Comparison of ENCODE assay signal across 21 cellular contexts in the genomic region with DNA sequence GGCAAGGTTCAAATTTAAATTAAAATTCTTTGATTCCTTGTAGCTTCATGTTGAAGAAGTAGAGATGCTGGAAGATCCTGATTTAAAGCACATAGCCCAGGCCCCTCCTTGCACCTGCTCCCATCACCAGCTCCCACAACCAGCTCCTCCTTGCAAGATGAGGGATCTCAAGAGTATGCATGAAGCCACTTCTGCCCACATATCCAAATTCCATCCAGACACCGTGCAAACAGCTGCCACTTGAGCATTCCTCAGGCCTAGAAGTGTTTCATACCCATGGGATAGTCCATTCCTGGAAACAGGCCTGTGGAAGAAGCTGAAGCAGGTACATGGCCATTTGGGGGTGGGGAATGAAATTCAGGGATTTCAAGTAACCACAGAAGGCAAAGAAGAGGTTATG. TPM values are rescaled to one million over a fixed set of nuclear protein-coding genes. Genes with fewer than 3 reads are reported as not detected.
A peak's percentile ranks its signal among the peaks of the same experiment; 100 is the strongest.
DNase-seq lines count a peak whose midpoint lies in the region; ATAC-seq, FAIRE-seq and TF ChIP-seq lines count a peak whose summit lies in the region.
"Had no signal": no experiment of that assay in that cellular context is flagged by ENCODE, and none has a peak within 500 bp of the region (broad histone marks: within the 10 kb centered on the region; RNA-seq: fewer than 3 reads in every experiment).

No MANE protein-coding gene starts in this region.

- 72 to 80% (median 75%) methylated on average over 1 of the region's 1 CpG for whole genome bisulfite sequencing in stomach, 5 donors

- intact Hi-C loops in left lung (cut with DNase I) = no loop called here
- intact Hi-C loops in stomach (cut with DNase I; ENCODE audit: low total_unique reads) = no loop called here

- no peaks in the 10 kb centered on the region for H3K4me1 ChIP-seq in astrocyte (ENCODE audit: insufficient read depth, low read length)
- no peaks in the 10 kb centered on the region for H3K4me1 ChIP-seq in left lung
- peaks cover 0 to 14% (median 10%) of the 10 kb centered on the region in 4 donors for H3K4me1 ChIP-seq in stomach
- H3K4me1 ChIP-seq: HAP-1 had no signal

- H2AFZ ChIP-seq in astrocyte (ENCODE audit: low read depth, low read length) = no peak overlapping the region

- H3K36me3 ChIP-seq in astrocyte (ENCODE audit: insufficient read depth, low read length) (no peaks in the 10 kb centered on the region), left lung (no peaks in the 10 kb centered on the region), stomach (no peaks in the 10 kb centered on the region)
- H3K36me3 ChIP-seq: HAP-1 had no signal

- H3K4me3 Mint-ChIP-seq in astrocyte (ENCODE audit: unreplicated experiment) (no peak overlapping the region), immature natural killer cell (no peak overlapping the region), mesothelial cell of epicardium (no peak overlapping the region)
- H3K4me3 Mint-ChIP-seq: CD14-positive monocyte had no signal

- TF ChIP-seq POLR2A in stomach (IDR thresholded peaks at IDR 0.05) = no peak

- H3K27me3 ChIP-seq in astrocyte (ENCODE audit: insufficient read depth, low read length) (no peaks in the 10 kb centered on the region), left lung (no peaks in the 10 kb centered on the region), stomach (no peaks in the 10 kb centered on the region)

- H3K4me1 Mint-ChIP-seq in astrocyte (ENCODE audit: low read depth, unreplicated experiment) = no peaks in the 10 kb centered on the region
- H3K4me1 Mint-ChIP-seq in immature natural killer cell = no peaks in the 10 kb centered on the region
- peaks cover 6% of the 10 kb centered on the region for H3K4me1 Mint-ChIP-seq in mesothelial cell of epicardium

- ATAC-seq in left lung = peak; percentile 95
- no peak for ATAC-seq in HG03354 (IDR thresholded peaks at IDR 0.05; ENCODE audit: poor library complexity, severe bottlenecking, unreplicated experiment)

- TF ChIP-seq CTCF in astrocyte (IDR thresholded peaks at IDR 0.05; ENCODE audit: insufficient read depth, low read depth, low read length) = no peak
- TF ChIP-seq CTCF in left lung (IDR thresholded peaks at IDR 0.05) = no peak
- no peak for TF ChIP-seq CTCF in stomach (IDR thresholded peaks at IDR 0.05)
- no peak for TF ChIP-seq CTCF in mesothelial cell of epicardium (IDR thresholded peaks at IDR 0.05; ENCODE audit: unreplicated experiment)

- no peak overlapping the region for H3K9ac ChIP-seq in astrocyte (ENCODE audit: low read length)

- H3K27ac Mint-ChIP-seq in astrocyte (ENCODE audit: unreplicated experiment) (no peak overlapping the region), immature natural killer cell (no peak overlapping the region), mesothelial cell of epicardium (no peak overlapping the region)
- H3K27ac Mint-ChIP-seq: CD14-positive monocyte had no signal

- H3K27ac ChIP-seq in astrocyte (ENCODE audit: low read depth, low read length) (no peak overlapping the region), left lung (no peak overlapping the region), stomach (peak overlapping the region in 3 of 5 donors; percentile 19 to 54 (median 47))

- H3K36me3 Mint-ChIP-seq in astrocyte (ENCODE audit: low read depth, unreplicated experiment) (no peaks in the 10 kb centered on the region), immature natural killer cell (no peaks in the 10 kb centered on the region), mesothelial cell of epicardium (no peaks in the 10 kb centered on the region)
- H3K36me3 Mint-ChIP-seq: CD14-positive monocyte had no signal

- no peaks in the 10 kb centered on the region for H4K20me1 ChIP-seq in astrocyte (ENCODE audit: insufficient read depth, low read length)

- no peak for TF ChIP-seq EP300 in stomach (IDR thresholded peaks at IDR 0.05)

- H3K4me3 ChIP-seq in astrocyte (ENCODE audit: insufficient read depth, low read depth, low read length) = no peak overlapping the region
- no peak overlapping the region for H3K4me3 ChIP-seq in left lung
- H3K4me3 ChIP-seq in stomach = no peak overlapping the region
- H3K4me3 ChIP-seq: HAP-1 had no signal

- H3K9me3 ChIP-seq in astrocyte (ENCODE audit: insufficient read depth, low read depth, low read length) (no peaks in the 10 kb centered on the region), left lung (no peaks in the 10 kb centered on the region), stomach (no peaks in the 10 kb centered on the region)
- H3K9me3 ChIP-seq: HAP-1 had no signal

- FAIRE-seq in astrocyte (lab: Jason Lieb, UNC) = no peak
- FAIRE-seq: G401.6, GM19239 had no signal

- peak; percentile 5 for DNase-seq in DMS79 (lab: John Stamatoyannopoulos, UW)
- DNase-seq in astrocyte (ENCODE audit: low read depth) = peak; percentile 8
- peak in 1 of 2 donors; percentile 34 for DNase-seq in left lung
- no peak for DNase-seq in stomach
- DNase-seq in stimulated activated CD4-positive, alpha-beta T cell treated with anti-CD3 and anti-CD28 coated beads, Interleukin-4, amount 100 ng/mL, for 1 hour = no peak
- DNase-seq in immature natural killer cell = no peak
- no peak for DNase-seq in mesothelial cell of epicardium (ENCODE audit: low spot score in 2 of 2, unreplicated experiment in 2 of 2)
- DNase-seq: 8988T, Kasumi-1, NCI-H1105, NCI-H1694, NCI-H2081 treated with DMSO at 0.1 percent for 48 hours, NCI-H2227 treated with DMSO at 0.1 percent for 48 hours, NCI-H510A treated with DMSO at 0.1 percent for 48 hours, NCI-H774, SHP77 treated with DMSO at 0.1 percent for 48 hours had no signal

- no peak overlapping the region for H3K4me2 ChIP-seq in astrocyte (ENCODE audit: low read length)

- H3K9me3 Mint-ChIP-seq in astrocyte (ENCODE audit: unreplicated experiment) (no peaks in the 10 kb centered on the region), immature natural killer cell (no peaks in the 10 kb centered on the region), mesothelial cell of epicardium (no peaks in the 10 kb centered on the region)
- H3K9me3 Mint-ChIP-seq: CD14-positive monocyte had no signal

- no peaks in the 10 kb centered on the region for H3K27me3 Mint-ChIP-seq in astrocyte (ENCODE audit: low read depth, unreplicated experiment)
- peaks cover 0 to 6% (median 3%) of the 10 kb centered on the region in 3 donors for H3K27me3 Mint-ChIP-seq in immature natural killer cell (ENCODE audit: low read depth in 3 of 3)
- H3K27me3 Mint-ChIP-seq in mesothelial cell of epicardium (ENCODE audit: low read depth) = no peaks in the 10 kb centered on the region

- H3K79me2 ChIP-seq in astrocyte (ENCODE audit: insufficient read depth, low read length) = no peaks in the 10 kb centered on the region

RNA-seq across cellular contexts. Expression of a gene that starts 32.4 kb away (rescaled TPM):
- total RNA-seq in astrocyte (260 and 272 TPM in 2 replicates), left lung (100 to 1,000 TPM; 162 to 175 TPM), stomach (100 to 1,000 TPM in 4 of 5 donors, 10 to 100 TPM in 1; 53.1 to 222 (median 146) TPM), mesothelial cell of epicardium (67.4 to 72.3 TPM (median 71.0 TPM) in 3 replicates)
- polyA plus RNA-seq in stomach (10 to 100 TPM; 19.4 to 62.9 (median 37.6) TPM), immature natural killer cell (1 to 10 TPM; 3.2 to 9.3 (median 8.7) TPM)

Comparison
In these comparisons a context has a peak if more than half of its experiments do, and no peak if none do; other contexts are left out.
1. DNase-seq: peak in DMS79 (single experiment) and astrocyte (single experiment); none in stomach (single experiment), stimulated activated CD4-positive, alpha-beta T cell treated with anti-CD3 and anti-CD28 coated beads, Interleukin-4, amount 100 ng/mL, for 1 hour (single experiment), immature natural killer cell (0 of 3) and mesothelial cell of epicardium (0 of 2).
2. H3K27ac ChIP-seq: peak in stomach (3 of 5); none in astrocyte (single experiment) and left lung (0 of 2).